13 cellular contexts compared by ENCODE assay signal in genomic region chr7:87027900-87028299, GRCh38. TPM values are rescaled to one million over a fixed set of nuclear protein-coding genes. Genes with fewer than 3 reads are reported as not detected.
A peak's percentile ranks its signal among the peaks of the same experiment; 100 is the strongest.
DNase-seq lines count a peak whose midpoint lies in the region; ATAC-seq and TF ChIP-seq lines count a peak whose summit lies in the region.
"Had no signal": no experiment of that assay in that cellular context is flagged by ENCODE, and none has a peak within 500 bp of the region (broad histone marks: within the 10 kb centered on the region; RNA-seq: fewer than 3 reads in every experiment).

No MANE protein-coding gene starts in this region.

- TF ChIP-seq POLR2A in gastroesophageal sphincter (IDR thresholded peaks at IDR 0.05), result no peak

- H3K36me3 Mint-ChIP-seq in neural progenitor cell, result peaks cover 32% of the 10 kb centered on the region

- H3K9me3 Mint-ChIP-seq in neural progenitor cell, result peaks cover 31% of the 10 kb centered on the region
- H3K9me3 Mint-ChIP-seq: effector memory CD8-positive, alpha-beta T cell had no signal

- peaks cover 93% of the 10 kb centered on the region for H3K79me2 ChIP-seq in neural progenitor cell (ENCODE audit: low read depth)
- H3K79me2 ChIP-seq in osteoblast (ENCODE audit: insufficient read depth, low read length), result no peaks in the 10 kb centered on the region

- peaks cover 39% of the 10 kb centered on the region for H4K20me1 ChIP-seq in neural progenitor cell (ENCODE audit: low read depth)
- no peaks in the 10 kb centered on the region for H4K20me1 ChIP-seq in osteoblast (ENCODE audit: insufficient read depth, low read length)

- no peaks in the 10 kb centered on the region for H3F3A ChIP-seq in neural progenitor cell (ENCODE audit: low read depth)

- H3K4me3 Mint-ChIP-seq in neural progenitor cell, result no peak overlapping the region
- H3K4me3 Mint-ChIP-seq: effector memory CD8-positive, alpha-beta T cell had no signal

- no peaks in the 10 kb centered on the region for H3K4me1 Mint-ChIP-seq in neural progenitor cell

- no peak overlapping the region for H3K27ac Mint-ChIP-seq in neural progenitor cell
- H3K27ac Mint-ChIP-seq: effector memory CD8-positive, alpha-beta T cell had no signal

- H3K4me1 ChIP-seq in gastroesophageal sphincter (peaks cover 0 to 5% (median 0%) of the 10 kb centered on the region in 3 donors), neural progenitor cell (peaks cover 15% of the 10 kb centered on the region), SJCRH30 (no peaks in the 10 kb centered on the region; the same call in 1 of the 2 replicates), osteoblast (ENCODE audit: insufficient read depth, low read length) (no peaks in the 10 kb centered on the region)

- no peak overlapping the region for H3K9ac ChIP-seq in neural progenitor cell

- no peaks in the 10 kb centered on the region for H3K27me3 Mint-ChIP-seq in neural progenitor cell (ENCODE audit: insufficient read depth, low read depth)
- H3K27me3 Mint-ChIP-seq: effector memory CD8-positive, alpha-beta T cell had no signal

- DNase-seq in GM13976 (ENCODE audit: low spot score) (peak; percentile 24), neural progenitor cell (ENCODE audit: low spot score) (no peak), SJCRH30 (no peak), osteoblast (ENCODE audit: insufficient read length, low spot score, missing footprints) (no peak)
- DNase-seq: activated T-cell treated with anti-CD3 and anti-CD28 coated beads for 4 hours; effector memory CD8-positive, alpha-beta T cell; left ventricle myocardium superior; WERI-Rb-1 had no signal

- TF ChIP-seq EP300 in gastroesophageal sphincter (IDR thresholded peaks at IDR 0.05), result no peak

- H2AFZ ChIP-seq in neural progenitor cell (replicated peaks) (no peak overlapping the region), osteoblast (ENCODE audit: low read length) (no peak overlapping the region)

- TF ChIP-seq CTCF in GM13976 (IDR thresholded peaks at IDR 0.05; ENCODE audit: borderline replicate concordance, control extremely low read depth, extremely low read depth, insufficient read depth, missing control alignments) (no peak), gastroesophageal sphincter (IDR thresholded peaks at IDR 0.05) (no peak), neural progenitor cell (IDR thresholded peaks at IDR 0.05) (no peak), osteoblast (IDR thresholded peaks at IDR 0.05; ENCODE audit: extremely low read depth, low read depth, low read length) (no peak)

- H3K27me3 ChIP-seq in gastroesophageal sphincter (no peaks in the 10 kb centered on the region), neural progenitor cell (no peaks in the 10 kb centered on the region), SJCRH30 (no peaks in the 10 kb centered on the region), osteoblast (ENCODE audit: insufficient read depth, low read length) (no peaks in the 10 kb centered on the region)

- H3K27ac ChIP-seq in gastroesophageal sphincter (no peak overlapping the region), neural progenitor cell (no peak overlapping the region), SJCRH30 (no peak overlapping the region), osteoblast (ENCODE audit: low read depth, low read length) (no peak overlapping the region)
- H3K27ac ChIP-seq: WERI-Rb-1 had no signal

- H3K9me3 ChIP-seq in gastroesophageal sphincter (no peaks in the 10 kb centered on the region), neural progenitor cell (ENCODE audit: low read depth) (no peaks in the 10 kb centered on the region), SJCRH30 (replicated peaks) (peaks cover 4% of the 10 kb centered on the region; the same call in 1 of the 2 replicates), osteoblast (ENCODE audit: low read depth, low read length) (no peaks in the 10 kb centered on the region)

- H3K36me3 ChIP-seq in gastroesophageal sphincter (no peaks in the 10 kb centered on the region), neural progenitor cell (no peaks in the 10 kb centered on the region), SJCRH30 (no peaks in the 10 kb centered on the region), osteoblast (ENCODE audit: insufficient read depth, low read length) (no peaks in the 10 kb centered on the region)
- H3K36me3 ChIP-seq: WERI-Rb-1 had no signal

- in situ Hi-C loops in GM13976 (cut with MboI; ENCODE audit: low sequenced_read_pairs, unreplicated experiment), result no loop called here

- no peak overlapping the region for H3K4me3 ChIP-seq in gastroesophageal sphincter
- no peak overlapping the region for H3K4me3 ChIP-seq in neural progenitor cell
- no peak overlapping the region for H3K4me3 ChIP-seq in SJCRH30
- no peak overlapping the region for H3K4me3 ChIP-seq in osteoblast (ENCODE audit: insufficient read depth, low read length)
- H3K4me3 ChIP-seq: K562 had no signal

- no peak overlapping the region for H3K4me2 ChIP-seq in neural progenitor cell
- no peak overlapping the region for H3K4me2 ChIP-seq in osteoblast (ENCODE audit: insufficient read depth, low read length)

- ATAC-seq in GM19438 (IDR thresholded peaks at IDR 0.05; ENCODE audit: low read depth, unreplicated experiment), result peak; percentile 85
- ATAC-seq in HG02798 (IDR thresholded peaks at IDR 0.05; ENCODE audit: poor library complexity, unreplicated experiment), result peak; percentile 91
- ATAC-seq in HG03460 (IDR thresholded peaks at IDR 0.05; ENCODE audit: unreplicated experiment), result peak; percentile 61
- ATAC-seq in gastroesophageal sphincter, result no peak
- ATAC-seq: left ventricle myocardium superior had no signal

RNA-seq across cellular contexts. Expression of gene ELAPOR2, which starts 31.6 kb away (rescaled TPM):
- total RNA-seq in gastroesophageal sphincter, result 10 to 100 TPM; 14.6 to 24.9 (median 19.7) TPM
- total RNA-seq in neural progenitor cell (ENCODE audit: low replicate concordance), result 80.2 and 80.4 TPM in 2 replicates
- 16.7 and 21.0 TPM in 2 replicates for total RNA-seq in SJCRH30 (2014; rRNA removed; shearing (Covaris generic))
- 0.88 and 4.0 TPM in 2 replicates for total RNA-seq in osteoblast
